3 cellular contexts compared by ENCODE assay signal in the genomic region with DNA sequence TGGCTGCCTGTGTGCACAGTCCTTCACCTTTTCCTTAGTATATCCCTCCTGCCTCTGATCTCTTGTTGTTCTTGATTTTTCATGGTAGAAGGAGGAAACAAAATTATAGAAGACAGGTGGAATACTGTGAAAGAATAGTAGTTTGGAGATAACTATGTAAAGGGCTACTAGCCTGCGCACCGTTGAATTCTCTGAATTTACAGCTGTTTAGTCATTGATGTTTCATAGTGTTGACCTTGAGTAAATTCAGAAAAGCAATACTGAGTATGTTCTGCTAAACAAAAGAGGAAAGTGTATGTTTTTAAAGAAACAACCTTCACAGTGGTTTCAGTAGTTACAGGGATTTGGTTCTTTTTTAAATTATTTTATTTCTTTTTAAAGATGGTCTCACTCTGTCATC.
A peak's percentile ranks its signal among the peaks of the same experiment; 100 is the strongest.
TF ChIP-seq lines count a peak whose summit lies in the region.

No MANE protein-coding gene starts in this region.

TF ChIP-seq in SK-N-SH, 30 proteins besides CTCF, POLR2A, EP300 and RAD21:
- no peak for TF ChIP-seq YY1 (IDR thresholded peaks at IDR 0.05; ENCODE audit: low read depth)
- TF ChIP-seq FOSL2 (IDR thresholded peaks at IDR 0.05; ENCODE audit: borderline replicate concordance, low read depth), result 0 out of 2 replicates have a peak, but pooled peaks have one; percentile 15
- TF ChIP-seq IRF3 (IDR thresholded peaks at IDR 0.05; ENCODE audit: low read depth, low read length), result no peak
- no peak for TF ChIP-seq PBX3 (IDR thresholded peaks at IDR 0.05)
- TF ChIP-seq, protein P1, sequence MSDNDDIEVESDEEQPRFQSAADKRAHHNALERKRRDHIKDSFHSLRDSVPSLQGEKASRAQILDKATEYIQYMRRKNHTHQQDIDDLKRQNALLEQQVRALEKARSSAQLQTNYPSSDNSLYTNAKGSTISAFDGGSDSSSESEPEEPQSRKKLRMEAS (IDR thresholded peaks at IDR 0.05; ENCODE audit: low read depth), result no peak
- no peak for TF ChIP-seq TAF1 (IDR thresholded peaks at IDR 0.05; ENCODE audit: borderline replicate concordance, low read depth, low read length)
- TF ChIP-seq FOXM1 (IDR thresholded peaks at IDR 0.05; ENCODE audit: low read depth), result no peak
- no peak for TF ChIP-seq EZH2phosphoT487 (IDR thresholded peaks at IDR 0.05; ENCODE audit: borderline replicate concordance, low read depth)
- peak; percentile 14; the same call in 1 of the 2 replicates for TF ChIP-seq JUND (IDR thresholded peaks at IDR 0.05)
- no peak for TF ChIP-seq GATA2 (CRISPR knock-in tag; IDR thresholded peaks at IDR 0.05)
- no peak for TF ChIP-seq SIN3A (IDR thresholded peaks at IDR 0.05; ENCODE audit: borderline replicate concordance, low read depth, low read length)
- TF ChIP-seq GABPA (IDR thresholded peaks at IDR 0.05; ENCODE audit: low read depth), result no peak

TF ChIP-seq in SK-N-SH treated with all-trans-retinoic acid at 6 μM for 48 hours, 23 proteins besides CTCF, POLR2A, EP300 and RAD21:
- TF ChIP-seq ZC3H10 (CRISPR knock-in tag; IDR thresholded peaks at IDR 0.05) (no peak), GLIS3 (CRISPR knock-in tag; IDR thresholded peaks at IDR 0.05) (no peak), TOX (CRISPR knock-in tag; IDR thresholded peaks at IDR 0.05; ENCODE audit: borderline replicate concordance) (no peak), CREB5 (CRISPR knock-in tag; IDR thresholded peaks at IDR 0.05; ENCODE audit: low read depth) (no peak), ISL1 (CRISPR knock-in tag; IDR thresholded peaks at IDR 0.05) (no peak), ZFP3 (CRISPR knock-in tag; IDR thresholded peaks at IDR 0.05) (no peak), TSHZ2 (CRISPR knock-in tag; IDR thresholded peaks at IDR 0.05) (no peak), TCF4 (CRISPR knock-in tag; IDR thresholded peaks at IDR 0.05; ENCODE audit: borderline replicate concordance) (no peak), CSDC2 (CRISPR knock-in tag; IDR thresholded peaks at IDR 0.05) (no peak), ZNF8 (CRISPR knock-in tag; IDR thresholded peaks at IDR 0.05) (no peak), SNAI2 (CRISPR knock-in tag; IDR thresholded peaks at IDR 0.05) (no peak), ARNTL (CRISPR knock-in tag; IDR thresholded peaks at IDR 0.05; ENCODE audit: borderline replicate concordance, low read depth) (no peak), ESRRG (CRISPR knock-in tag; IDR thresholded peaks at IDR 0.05) (no peak)
TF ChIP-seq in SK-N-SH treated with all-trans-retinoic acid at 6 μM for 48 hours: peak in this region for 0.

TF ChIP-seq in IMR-90, 13 proteins besides CTCF, POLR2A, EP300 and RAD21:
- TF ChIP-seq MAZ (IDR thresholded peaks at IDR 0.05; ENCODE audit: borderline replicate concordance, low read depth, low read length) (no peak), ELK1 (IDR thresholded peaks at IDR 0.05; ENCODE audit: borderline replicate concordance, low read depth, low read length) (no peak), RCOR1 (IDR thresholded peaks at IDR 0.05; ENCODE audit: insufficient replicate concordance, low read length) (no peak), FOS (IDR thresholded peaks at IDR 0.05; ENCODE audit: low read depth, low read length) (no peak), SMC3 (IDR thresholded peaks at IDR 0.05; ENCODE audit: low read depth, low read length) (no peak), USF2 (IDR thresholded peaks at IDR 0.05; ENCODE audit: low read depth, low read length) (no peak), CHD1 (IDR thresholded peaks at IDR 0.05; ENCODE audit: low read depth, low read length) (no peak), NFE2L2 (IDR thresholded peaks at IDR 0.05; ENCODE audit: low read depth, low read length) (no peak), MXI1 (IDR thresholded peaks at IDR 0.05; ENCODE audit: borderline replicate concordance, low read depth, low read length) (no peak), BHLHE40 (IDR thresholded peaks at IDR 0.05; ENCODE audit: low read depth, low read length) (no peak), MAFK (IDR thresholded peaks at IDR 0.05; ENCODE audit: low read depth, low read length) (no peak), RFX5 (IDR thresholded peaks at IDR 0.05; ENCODE audit: low read depth, low read length) (no peak), CEBPB (IDR thresholded peaks at IDR 0.05; ENCODE audit: low read depth, low read length) (no peak)
